In genomic region chr5:78993165-78993564, GRCh38 we compare ENCODE assay signal across 19 cellular contexts.
"Had no signal": no experiment of that assay in that cellular context is flagged by ENCODE, and none has a peak within 500 bp of the region (broad histone marks: within the 10 kb centered on the region; RNA-seq: fewer than 3 reads in every experiment).

No MANE protein-coding gene starts in this region.

- H3K9me3 Mint-ChIP-seq: activated CD4-positive, alpha-beta memory T cell treated with anti-CD3 and anti-CD28 coated beads, Interleukin-2, amount 10 ng/mL, durations not matched to agents 7 days and 5 days; central memory CD8-positive, alpha-beta T cell; natural killer cell treated with Interleukin-12 subunit alpha and Interleukin-12 subunit beta and Interleukin-15 and Interleukin-18, amount 100 ng/mL, for 72 hours had no signal

- H3K4me3 Mint-ChIP-seq: activated CD4-positive, alpha-beta memory T cell treated with anti-CD3 and anti-CD28 coated beads, Interleukin-2, amount 10 ng/mL, durations not matched to agents 7 days and 5 days; activated naive CD8-positive, alpha-beta T cell; central memory CD8-positive, alpha-beta T cell; natural killer cell treated with Interleukin-12 subunit alpha and Interleukin-12 subunit beta and Interleukin-15 and Interleukin-18, amount 100 ng/mL, for 72 hours had no signal

- DNase-seq: activated CD4-positive, alpha-beta memory T cell treated with anti-CD3 and anti-CD28 coated beads, Interleukin-2, amount 10 ng/mL, durations not matched to agents 7 days and 5 days; activated CD4-positive, CD25-positive, alpha-beta regulatory T cell treated with anti-CD3 and anti-CD28 coated beads, Interleukin-2, amount 50 U/mL, for 72 hours; anterior cingulate cortex; brain microvascular endothelial cell; effector CD8-positive, alpha-beta T cell; foreskin fibroblast; glutamatergic neuron; hypothalamus; kidney; left lung; mammary epithelial cell; stimulated activated CD4-positive, alpha-beta T cell treated with anti-CD3 and anti-CD28 coated beads, Interleukin-2, amount 100 ng/mL, for 48 hours; stimulated activated naive CD4-positive, alpha-beta T cell treated with Interleukin-2 at 50 U/mL for 16 hours; T-helper 9 cell; testis; upper lobe of right lung had no signal

- H3K27me3 Mint-ChIP-seq: activated naive CD8-positive, alpha-beta T cell had no signal

- H3K36me3 Mint-ChIP-seq: activated naive CD8-positive, alpha-beta T cell; natural killer cell treated with Interleukin-12 subunit alpha and Interleukin-12 subunit beta and Interleukin-15 and Interleukin-18, amount 100 ng/mL, for 72 hours had no signal

- H3K27ac Mint-ChIP-seq: activated CD4-positive, alpha-beta memory T cell treated with anti-CD3 and anti-CD28 coated beads, Interleukin-2, amount 10 ng/mL, durations not matched to agents 7 days and 5 days; activated naive CD8-positive, alpha-beta T cell; natural killer cell treated with Interleukin-12 subunit alpha and Interleukin-12 subunit beta and Interleukin-15 and Interleukin-18, amount 100 ng/mL, for 72 hours had no signal

- H3K4me1 Mint-ChIP-seq: central memory CD8-positive, alpha-beta T cell had no signal
